Comparison of ENCODE assay signal across 2 cellular contexts in the genomic region with DNA sequence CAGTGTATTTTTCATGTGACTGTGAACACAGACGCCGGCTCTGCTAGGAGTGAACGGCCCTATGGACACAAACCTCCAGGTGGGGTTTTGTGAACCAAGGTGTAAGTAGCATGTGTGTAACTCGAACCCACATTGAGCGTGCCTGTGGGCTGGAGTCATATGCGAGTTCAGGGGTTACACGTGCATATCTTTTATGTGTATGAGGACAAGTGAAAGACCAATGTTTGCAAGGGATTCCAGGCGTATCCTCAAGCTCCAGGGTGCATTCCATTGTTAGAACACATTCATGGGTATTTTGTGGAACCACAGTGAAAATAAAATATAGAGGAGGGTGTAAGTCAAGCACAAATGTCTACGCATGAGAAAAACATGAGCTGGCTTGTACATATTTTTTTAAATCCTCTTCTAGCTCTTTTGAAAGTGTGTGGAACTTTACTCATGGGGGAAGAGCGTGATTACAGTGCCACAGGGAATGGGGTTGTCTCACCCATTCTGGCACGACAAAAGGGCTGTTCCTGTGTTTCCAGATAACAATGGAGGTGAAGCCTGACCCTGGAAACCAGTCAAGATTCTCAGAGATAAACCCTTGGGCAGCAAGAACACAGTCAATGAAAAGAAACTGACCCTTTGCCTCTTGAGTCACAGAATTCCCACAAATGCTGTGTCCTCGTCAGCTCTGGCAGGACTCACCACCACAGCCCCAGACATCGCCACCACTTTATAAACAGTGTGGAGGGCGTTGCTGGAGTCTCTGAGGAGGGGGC.
TF ChIP-seq lines count a peak whose summit lies in the region.

No MANE protein-coding gene starts in this region.

TF ChIP-seq in SK-N-SH, 30 proteins besides CTCF, POLR2A, EP300 and RAD21 (continued from another document):
- TF ChIP-seq FOXJ3 (CRISPR knock-in tag; IDR thresholded peaks at IDR 0.05) (no peak), RCOR1 (IDR thresholded peaks at IDR 0.05; ENCODE audit: low read length) (no peak), NRF1 (IDR thresholded peaks at IDR 0.05; ENCODE audit: low read depth, low read length) (no peak), SIN3A (IDR thresholded peaks at IDR 0.05; ENCODE audit: borderline replicate concordance, low read depth, low read length) (no peak)
- TF ChIP-seq, protein P1, sequence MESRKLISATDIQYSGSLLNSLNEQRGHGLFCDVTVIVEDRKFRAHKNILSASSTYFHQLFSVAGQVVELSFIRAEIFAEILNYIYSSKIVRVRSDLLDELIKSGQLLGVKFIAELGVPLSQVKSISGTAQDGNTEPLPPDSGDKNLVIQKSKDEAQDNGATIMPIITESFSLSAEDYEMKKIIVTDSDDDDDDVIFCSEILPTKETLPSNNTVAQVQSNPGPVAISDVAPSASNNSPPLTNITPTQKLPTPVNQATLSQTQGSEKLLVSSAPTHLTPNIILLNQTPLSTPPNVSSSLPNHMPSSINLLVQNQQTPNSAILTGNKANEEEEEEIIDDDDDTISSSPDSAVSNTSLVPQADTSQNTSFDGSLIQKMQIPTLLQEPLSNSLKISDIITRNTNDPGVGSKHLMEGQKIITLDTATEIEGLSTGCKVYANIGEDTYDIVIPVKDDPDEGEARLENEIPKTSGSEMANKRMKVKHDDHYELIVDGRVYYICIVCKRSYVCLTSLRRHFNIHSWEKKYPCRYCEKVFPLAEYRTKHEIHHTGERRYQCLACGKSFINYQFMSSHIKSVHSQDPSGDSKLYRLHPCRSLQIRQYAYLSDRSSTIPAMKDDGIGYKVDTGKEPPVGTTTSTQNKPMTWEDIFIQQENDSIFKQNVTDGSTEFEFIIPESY (IDR thresholded peaks at IDR 0.05; ENCODE audit: borderline replicate concordance, low read depth): no peak
- TF ChIP-seq, protein P2, sequence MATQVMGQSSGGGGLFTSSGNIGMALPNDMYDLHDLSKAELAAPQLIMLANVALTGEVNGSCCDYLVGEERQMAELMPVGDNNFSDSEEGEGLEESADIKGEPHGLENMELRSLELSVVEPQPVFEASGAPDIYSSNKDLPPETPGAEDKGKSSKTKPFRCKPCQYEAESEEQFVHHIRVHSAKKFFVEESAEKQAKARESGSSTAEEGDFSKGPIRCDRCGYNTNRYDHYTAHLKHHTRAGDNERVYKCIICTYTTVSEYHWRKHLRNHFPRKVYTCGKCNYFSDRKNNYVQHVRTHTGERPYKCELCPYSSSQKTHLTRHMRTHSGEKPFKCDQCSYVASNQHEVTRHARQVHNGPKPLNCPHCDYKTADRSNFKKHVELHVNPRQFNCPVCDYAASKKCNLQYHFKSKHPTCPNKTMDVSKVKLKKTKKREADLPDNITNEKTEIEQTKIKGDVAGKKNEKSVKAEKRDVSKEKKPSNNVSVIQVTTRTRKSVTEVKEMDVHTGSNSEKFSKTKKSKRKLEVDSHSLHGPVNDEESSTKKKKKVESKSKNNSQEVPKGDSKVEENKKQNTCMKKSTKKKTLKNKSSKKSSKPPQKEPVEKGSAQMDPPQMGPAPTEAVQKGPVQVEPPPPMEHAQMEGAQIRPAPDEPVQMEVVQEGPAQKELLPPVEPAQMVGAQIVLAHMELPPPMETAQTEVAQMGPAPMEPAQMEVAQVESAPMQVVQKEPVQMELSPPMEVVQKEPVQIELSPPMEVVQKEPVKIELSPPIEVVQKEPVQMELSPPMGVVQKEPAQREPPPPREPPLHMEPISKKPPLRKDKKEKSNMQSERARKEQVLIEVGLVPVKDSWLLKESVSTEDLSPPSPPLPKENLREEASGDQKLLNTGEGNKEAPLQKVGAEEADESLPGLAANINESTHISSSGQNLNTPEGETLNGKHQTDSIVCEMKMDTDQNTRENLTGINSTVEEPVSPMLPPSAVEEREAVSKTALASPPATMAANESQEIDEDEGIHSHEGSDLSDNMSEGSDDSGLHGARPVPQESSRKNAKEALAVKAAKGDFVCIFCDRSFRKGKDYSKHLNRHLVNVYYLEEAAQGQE (IDR thresholded peaks at IDR 0.05; ENCODE audit: low read depth, low read length): no peak
- TF ChIP-seq, protein P3, sequence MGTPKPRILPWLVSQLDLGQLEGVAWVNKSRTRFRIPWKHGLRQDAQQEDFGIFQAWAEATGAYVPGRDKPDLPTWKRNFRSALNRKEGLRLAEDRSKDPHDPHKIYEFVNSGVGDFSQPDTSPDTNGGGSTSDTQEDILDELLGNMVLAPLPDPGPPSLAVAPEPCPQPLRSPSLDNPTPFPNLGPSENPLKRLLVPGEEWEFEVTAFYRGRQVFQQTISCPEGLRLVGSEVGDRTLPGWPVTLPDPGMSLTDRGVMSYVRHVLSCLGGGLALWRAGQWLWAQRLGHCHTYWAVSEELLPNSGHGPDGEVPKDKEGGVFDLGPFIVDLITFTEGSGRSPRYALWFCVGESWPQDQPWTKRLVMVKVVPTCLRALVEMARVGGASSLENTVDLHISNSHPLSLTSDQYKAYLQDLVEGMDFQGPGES (IDR thresholded peaks at IDR 0.05; ENCODE audit: low read depth, low read length): no peak
- TF ChIP-seq, protein P4, sequence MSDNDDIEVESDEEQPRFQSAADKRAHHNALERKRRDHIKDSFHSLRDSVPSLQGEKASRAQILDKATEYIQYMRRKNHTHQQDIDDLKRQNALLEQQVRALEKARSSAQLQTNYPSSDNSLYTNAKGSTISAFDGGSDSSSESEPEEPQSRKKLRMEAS (IDR thresholded peaks at IDR 0.05; ENCODE audit: low read depth): no peak

TF ChIP-seq in SK-N-SH treated with all-trans-retinoic acid at 6 μM for 48 hours, 23 proteins besides CTCF, POLR2A, EP300 and RAD21 (continued from another document):
- TF ChIP-seq, protein P5, sequence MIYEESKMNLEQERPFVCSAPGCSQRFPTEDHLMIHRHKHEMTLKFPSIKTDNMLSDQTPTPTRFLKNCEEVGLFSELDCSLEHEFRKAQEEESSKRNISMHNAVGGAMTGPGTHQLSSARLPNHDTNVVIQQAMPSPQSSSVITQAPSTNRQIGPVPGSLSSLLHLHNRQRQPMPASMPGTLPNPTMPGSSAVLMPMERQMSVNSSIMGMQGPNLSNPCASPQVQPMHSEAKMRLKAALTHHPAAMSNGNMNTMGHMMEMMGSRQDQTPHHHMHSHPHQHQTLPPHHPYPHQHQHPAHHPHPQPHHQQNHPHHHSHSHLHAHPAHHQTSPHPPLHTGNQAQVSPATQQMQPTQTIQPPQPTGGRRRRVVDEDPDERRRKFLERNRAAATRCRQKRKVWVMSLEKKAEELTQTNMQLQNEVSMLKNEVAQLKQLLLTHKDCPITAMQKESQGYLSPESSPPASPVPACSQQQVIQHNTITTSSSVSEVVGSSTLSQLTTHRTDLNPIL (CRISPR knock-in tag; IDR thresholded peaks at IDR 0.05; ENCODE audit: low read depth): no peak
- TF ChIP-seq OSR1 (CRISPR knock-in tag; IDR thresholded peaks at IDR 0.05) (no peak), ISL1 (CRISPR knock-in tag; IDR thresholded peaks at IDR 0.05) (no peak), ZFP3 (CRISPR knock-in tag; IDR thresholded peaks at IDR 0.05) (no peak), ZNF70 (CRISPR knock-in tag; IDR thresholded peaks at IDR 0.05) (no peak), ZC3H10 (CRISPR knock-in tag; IDR thresholded peaks at IDR 0.05) (no peak)
TF ChIP-seq in SK-N-SH treated with all-trans-retinoic acid at 6 μM for 48 hours: peak in this region for 0.
